Comparison of ENCODE assay signal across 24 cellular contexts in genomic region chr3:128367221-128367620, GRCh38.
"Had no signal": no experiment of that assay in that cellular context is flagged by ENCODE, and none has a peak within 500 bp of the region (broad histone marks: within the 10 kb centered on the region; RNA-seq: fewer than 3 reads in every experiment).

No MANE protein-coding gene starts in this region.

- H2AFZ ChIP-seq: parathyroid adenoma had no signal

- H3K4me3 ChIP-seq: thoracic aorta, vagina had no signal

- H3K4me1 ChIP-seq: parathyroid adenoma, vagina had no signal

- DNase-seq: activated B cell treated with CpG ODN at 0.5 μM for 24 hours; activated CD4-positive, alpha-beta T cell treated with anti-CD3 and anti-CD28 coated beads for 36 hours; activated CD4-positive, alpha-beta T cell treated with anti-CD3 and anti-CD28 coated beads, Interleukin-2, amount 50 U/mL, for 48 hours; activated effector memory CD4-positive, alpha-beta T cell treated with Interleukin-2 at 50 U/mL for 16 hours; activated naive CD4-positive, alpha-beta T cell treated with anti-CD3 and anti-CD28 coated beads for 36 hours; activated T-cell treated with anti-CD3 and anti-CD28 coated beads, Interleukin-2, amount 50 U/mL, for 72 hours; amygdala; effector CD8-positive, alpha-beta T cell; foreskin melanocyte; hippocampal formation; nephron progenitor cell; small intestine; stimulated activated CD4-positive, alpha-beta T cell treated with anti-CD3 and anti-CD28 coated beads, Interleukin-15, amount 100 ng/mL, for 24 hours; stimulated activated CD4-positive, alpha-beta T cell treated with anti-CD3 and anti-CD28 coated beads, Interleukin-2, amount 100 ng/mL, for 48 hours; stimulated activated naive CD4-positive, alpha-beta T cell treated with Interleukin-2 at 50 U/mL for 16 hours; T1000 had no signal

- H3K79me2 ChIP-seq: parathyroid adenoma had no signal

- FAIRE-seq: small intestine had no signal

- H3K9me3 Mint-ChIP-seq: activated B cell treated with CpG ODN at 0.5 μM for 24 hours; activated naive CD4-positive, alpha-beta T cell treated with anti-CD3 and anti-CD28 coated beads for 36 hours; activated T-cell treated with anti-CD3 and anti-CD28 coated beads, Interleukin-2, amount 50 U/mL, for 72 hours; memory B cell; nephron progenitor cell; T-helper 1 cell treated with Interleukin-12 subunit alpha and Interleukin-12 subunit beta and Interleukin-4 antibody, amounts not matched to agents 30 μg/mL and 1 μg/mL, for 36 hours; type B pancreatic cell had no signal

- H3K27ac ChIP-seq: parathyroid adenoma, thoracic aorta, vagina had no signal

- H3K27me3 ChIP-seq: vagina had no signal

- H3K36me3 ChIP-seq: thoracic aorta, vagina had no signal

- H3K4me3 Mint-ChIP-seq: activated B cell treated with CpG ODN at 0.5 μM for 24 hours; activated CD4-positive, alpha-beta T cell treated with anti-CD3 and anti-CD28 coated beads for 36 hours; activated naive CD4-positive, alpha-beta T cell treated with anti-CD3 and anti-CD28 coated beads for 36 hours; activated T-cell treated with anti-CD3 and anti-CD28 coated beads, Interleukin-2, amount 50 U/mL, for 72 hours; memory B cell; nephron progenitor cell; T-helper 1 cell treated with Interleukin-12 subunit alpha and Interleukin-12 subunit beta and Interleukin-4 antibody, amounts not matched to agents 30 μg/mL and 1 μg/mL, for 36 hours; type B pancreatic cell had no signal

- H3K27ac Mint-ChIP-seq: activated B cell treated with CpG ODN at 0.5 μM for 24 hours; activated CD4-positive, alpha-beta T cell treated with anti-CD3 and anti-CD28 coated beads for 36 hours; activated naive CD4-positive, alpha-beta T cell treated with anti-CD3 and anti-CD28 coated beads for 36 hours; activated T-cell treated with anti-CD3 and anti-CD28 coated beads, Interleukin-2, amount 50 U/mL, for 72 hours; memory B cell; nephron progenitor cell; T-helper 1 cell treated with Interleukin-12 subunit alpha and Interleukin-12 subunit beta and Interleukin-4 antibody, amounts not matched to agents 30 μg/mL and 1 μg/mL, for 36 hours; type B pancreatic cell had no signal

- H3K9me3 ChIP-seq: thoracic aorta, vagina had no signal

- H3K27me3 Mint-ChIP-seq: activated B cell treated with CpG ODN at 0.5 μM for 24 hours; activated CD4-positive, alpha-beta T cell treated with anti-CD3 and anti-CD28 coated beads for 36 hours; memory B cell; type B pancreatic cell had no signal

- H3K9ac ChIP-seq: parathyroid adenoma had no signal

- ATAC-seq: activated CD4-positive, alpha-beta T cell treated with anti-CD3 and anti-CD28 coated beads for 36 hours; esophagus mucosa; sciatic nerve had no signal
